Comparison of ENCODE assay signal across 23 cellular contexts in genomic region chr7:311131-311680, GRCh38. TPM values are rescaled to one million over a fixed set of nuclear protein-coding genes. Genes with fewer than 3 reads are reported as not detected.
"Had no signal": no experiment of that assay in that cellular context is flagged by ENCODE, and none has a peak within 500 bp of the region (broad histone marks: within the 10 kb centered on the region; RNA-seq: fewer than 3 reads in every experiment).

No MANE protein-coding gene starts in this region.

- ATAC-seq: activated CD8-positive, alpha-beta T cell treated with anti-CD3 and anti-CD28 coated beads for 36 hours; body of pancreas; left lobe of liver; pancreas had no signal

- H3K9me3 Mint-ChIP-seq: activated CD4-positive, alpha-beta T cell treated with anti-CD3 and anti-CD28 coated beads, Interleukin-2, amount 10 ng/mL, durations not matched to agents 24 days and 14 days; activated CD8-positive, alpha-beta T cell treated with anti-CD3 and anti-CD28 coated beads for 36 hours; activated naive CD8-positive, alpha-beta T cell treated with anti-CD3 and anti-CD28 coated beads, Interleukin-2, amount 10 ng/mL, durations not matched to agents 7 days and 5 days had no signal

- H3K27ac Mint-ChIP-seq: activated CD4-positive, alpha-beta T cell treated with anti-CD3 and anti-CD28 coated beads, Interleukin-2, amount 10 ng/mL, durations not matched to agents 24 days and 14 days; activated CD8-positive, alpha-beta T cell treated with anti-CD3 and anti-CD28 coated beads for 36 hours; activated naive CD8-positive, alpha-beta T cell treated with anti-CD3 and anti-CD28 coated beads, Interleukin-2, amount 10 ng/mL, durations not matched to agents 7 days and 5 days; activated T-cell treated with anti-CD3 and anti-CD28 coated beads, Interleukin-2, amount 50 U/mL, for 24 hours; activated T-helper 2 cell treated with anti-CD3 and anti-CD28 coated beads, Interferon-gamma antibody, Interleukin-2, Interleukin-4, amounts not matched to agents 10 μg/mL and 5 μg/mL and 100 μg/mL, durations not matched to agents 14 hours and 24 hours and 36 hours; endodermal cell had no signal

- H3K27me3 ChIP-seq: body of pancreas, pancreas had no signal

- H3K4me3 ChIP-seq: body of pancreas, pancreas had no signal

- H3K36me3 ChIP-seq: pancreas had no signal

- H3K9me3 ChIP-seq: body of pancreas, pancreas had no signal

- H3K4me1 Mint-ChIP-seq: activated CD4-positive, alpha-beta T cell treated with anti-CD3 and anti-CD28 coated beads, Interleukin-2, amount 10 ng/mL, durations not matched to agents 24 days and 14 days; activated naive CD8-positive, alpha-beta T cell treated with anti-CD3 and anti-CD28 coated beads, Interleukin-2, amount 10 ng/mL, durations not matched to agents 7 days and 5 days; endodermal cell had no signal

- H3K36me3 Mint-ChIP-seq: activated naive CD8-positive, alpha-beta T cell treated with anti-CD3 and anti-CD28 coated beads, Interleukin-2, amount 10 ng/mL, durations not matched to agents 7 days and 5 days had no signal

- DNase-seq: activated CD4-positive, alpha-beta T cell treated with anti-CD3 and anti-CD28 coated beads, Interleukin-2, amount 10 ng/mL, durations not matched to agents 24 days and 14 days; activated CD8-positive, alpha-beta T cell treated with anti-CD3 and anti-CD28 coated beads for 36 hours; activated naive CD4-positive, alpha-beta T cell treated with Interleukin-2 at 50 U/mL for 16 hours; activated naive CD8-positive, alpha-beta T cell treated with anti-CD3 and anti-CD28 coated beads, Interleukin-2, amount 10 ng/mL, durations not matched to agents 7 days and 5 days; activated T-cell treated with anti-CD3 and anti-CD28 coated beads, Interleukin-2, amount 50 U/mL, for 24 hours; amygdala; body of pancreas; caudate nucleus; endodermal cell; foreskin fibroblast; hippocampal formation; stimulated activated CD8-positive, alpha-beta memory T cell treated with anti-CD3 and anti-CD28 coated beads, Interleukin-4, amount 100 ng/mL, for 48 hours; stimulated activated naive CD4-positive, alpha-beta T cell; T-helper 1 cell; T1000 had no signal

- H3K4me3 Mint-ChIP-seq: activated CD4-positive, alpha-beta T cell treated with anti-CD3 and anti-CD28 coated beads, Interleukin-2, amount 10 ng/mL, durations not matched to agents 24 days and 14 days; activated CD8-positive, alpha-beta T cell treated with anti-CD3 and anti-CD28 coated beads for 36 hours; activated naive CD8-positive, alpha-beta T cell treated with anti-CD3 and anti-CD28 coated beads, Interleukin-2, amount 10 ng/mL, durations not matched to agents 7 days and 5 days; activated T-cell treated with anti-CD3 and anti-CD28 coated beads, Interleukin-2, amount 50 U/mL, for 24 hours; endodermal cell had no signal

- H3K27ac ChIP-seq: body of pancreas, epithelial cell of prostate, pancreas had no signal

- H3K4me1 ChIP-seq: body of pancreas, pancreas had no signal

RNA-seq across cellular contexts. Expression of gene FOXL3, which starts 21.2 kb away (rescaled TPM):
- total RNA-seq: activated CD4-positive, alpha-beta T cell treated with anti-CD3 and anti-CD28 coated beads, Interleukin-2, amount 10 ng/mL, durations not matched to agents 24 days and 14 days; activated CD8-positive, alpha-beta T cell treated with anti-CD3 and anti-CD28 coated beads for 36 hours; activated naive CD8-positive, alpha-beta T cell treated with anti-CD3 and anti-CD28 coated beads, Interleukin-2, amount 10 ng/mL, durations not matched to agents 7 days and 5 days; activated T-helper 2 cell treated with anti-CD3 and anti-CD28 coated beads, Interferon-gamma antibody, Interleukin-2, Interleukin-4, amounts not matched to agents 10 μg/mL and 5 μg/mL and 100 μg/mL, durations not matched to agents 14 hours and 24 hours and 36 hours; body of pancreas; endodermal cell; glomerular endothelial cell; left lobe of liver; myocyte; pancreas; ureter had no signal
- polyA plus RNA-seq: pancreas, thymus had no signal
